1 cellular context compared by ENCODE assay signal in genomic region chr3:185318136-185318535, GRCh38.
TF ChIP-seq lines count a peak whose summit lies in the region.

No MANE protein-coding gene starts in this region.

TF ChIP-seq in H1, 55 proteins besides CTCF, POLR2A, EP300 and RAD21:
- no peak for TF ChIP-seq JUND (IDR thresholded peaks at IDR 0.05; ENCODE audit: low read length)
- no peak for TF ChIP-seq RNF2 (IDR thresholded peaks at IDR 0.05; ENCODE audit: borderline replicate concordance, low read depth, low read length, missing control alignments, poor library complexity, severe bottlenecking)
- TF ChIP-seq KDM1A (IDR thresholded peaks at IDR 0.05; ENCODE audit: borderline replicate concordance, low read length), result no peak
- no peak for TF ChIP-seq GTF2F1 (IDR thresholded peaks at IDR 0.05; ENCODE audit: borderline replicate concordance, low read depth, low read length)
- TF ChIP-seq TEAD4 (IDR thresholded peaks at IDR 0.05; ENCODE audit: low read depth, low read length), result no peak
- TF ChIP-seq MAX (IDR thresholded peaks at IDR 0.05), result no peak
- TF ChIP-seq CHD7 (IDR thresholded peaks at IDR 0.05; ENCODE audit: insufficient replicate concordance, low read length), result no peak
- no peak for TF ChIP-seq USF2 (IDR thresholded peaks at IDR 0.05; ENCODE audit: low read length)
- TF ChIP-seq RBBP5 (IDR thresholded peaks at IDR 0.05; ENCODE audit: borderline replicate concordance, low read depth, low read length), result no peak
- TF ChIP-seq SAP30 (IDR thresholded peaks at IDR 0.05; ENCODE audit: insufficient read depth, insufficient replicate concordance, low read length), result no peak
- TF ChIP-seq EZH2 (IDR thresholded peaks at IDR 0.05; ENCODE audit: low read depth, low read length, severe bottlenecking), result no peak
- no peak for TF ChIP-seq GABPA (IDR thresholded peaks at IDR 0.05; ENCODE audit: borderline replicate concordance, insufficient read depth, low read length)
- no peak for TF ChIP-seq KDM4A (IDR thresholded peaks at IDR 0.05; ENCODE audit: low read depth, low read length, severe bottlenecking)
- no peak for TF ChIP-seq HDAC2 (IDR thresholded peaks at IDR 0.05; ENCODE audit: borderline replicate concordance in 1 of 2, low read depth in 2 of 2, low read length in 2 of 2)
- no peak for TF ChIP-seq ASH2L (IDR thresholded peaks at IDR 0.05; ENCODE audit: low read length)
- no peak for TF ChIP-seq POU5F1 (IDR thresholded peaks at IDR 0.05; ENCODE audit: low read depth, low read length)
